Comparison of ENCODE assay signal across 8 cellular contexts in the genomic region with DNA sequence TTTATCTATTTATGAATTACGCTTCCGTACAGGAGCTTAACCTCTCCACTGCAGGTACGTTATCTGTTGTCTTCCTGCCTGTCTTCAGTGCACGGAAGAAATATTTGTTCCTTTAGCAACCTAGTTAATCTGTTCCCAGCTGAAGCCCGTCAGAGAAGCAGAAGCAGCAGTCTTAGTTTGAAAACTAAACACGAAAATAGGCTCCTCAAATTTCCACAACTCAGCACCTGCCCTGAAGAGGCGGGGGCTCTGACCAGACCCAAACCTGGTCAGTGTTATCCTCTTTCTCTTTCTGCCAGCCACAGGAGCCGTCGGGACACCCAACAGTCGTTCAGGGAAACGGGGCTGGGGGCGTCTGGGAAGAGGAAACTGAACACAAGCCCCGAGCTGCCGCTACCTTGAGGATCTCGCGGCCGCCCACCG. TPM values are rescaled to one million over a fixed set of nuclear protein-coding genes. Genes with fewer than 3 reads are reported as not detected.
DNase-seq lines count a peak whose midpoint lies in the region; ATAC-seq and TF ChIP-seq lines count a peak whose summit lies in the region.

No MANE protein-coding gene starts in this region.

- DNase-seq in DMS79 treated with DMSO at 0.1 percent for 48 hours (lab: John Stamatoyannopoulos, UW) (peak; percentile 33), DMS79 (lab: John Stamatoyannopoulos, UW) (no peak), HCT116 (ENCODE audit: low read depth, low spot score) (no peak), NCI-H146 treated with DMSO at 0.1 percent for 48 hours (lab: John Stamatoyannopoulos, UW; ENCODE audit: unreplicated experiment) (peak; percentile 52), caudate nucleus (lab: John Stamatoyannopoulos, UW) (no peak), COLO829 (ENCODE audit: low spot score) (no peak), GM19238 (ENCODE audit: insufficient read length, low spot score) (no peak)

- RAD21 ChIA-PET in HCT116 (lab: Charles Lee; ENCODE audit: low non-redundant PET in 1 of 2, low total read pairs in 2 of 2, uncharacterized antibody in 2 of 2, unreplicated experiment in 2 of 2), result no interaction called here

- H3K36me3 ChIP-seq in HCT116 (ENCODE audit: control insufficient read depth in 1 of 2, insufficient read depth in 2 of 2, low read length in 2 of 2) (peaks cover 8 to 14% of the 10 kb centered on the region in 2 experiments), mucosa of stomach (ENCODE audit: control insufficient read depth, insufficient read depth, low read length) (no peaks in the 10 kb centered on the region)

- TF ChIP-seq RAD21 in HCT116 (IDR thresholded peaks at IDR 0.05; ENCODE audit: low read depth), result no peak

- H3K9me2 ChIP-seq in HCT116 (ENCODE audit: insufficient read depth), result no peaks in the 10 kb centered on the region

- H3K9me3 ChIP-seq in HCT116 (ENCODE audit: control insufficient read depth in 1 of 2, insufficient read depth in 1 of 2, low read depth in 1 of 2, low read length in 2 of 2) (no peaks in the 10 kb centered on the region), mucosa of stomach (ENCODE audit: control insufficient read depth, low read length) (no peaks in the 10 kb centered on the region)

- POLR2A ChIA-PET in HCT116 (lab: Charles Lee), result interaction anchor here (1.3 to 5.0 kb wide), 3 partner anchors 11 to 20 kb away, joined by 3 to 34 read pairs (median 9); partner anchors contain the start of gene CCNG1

- H3K9ac ChIP-seq in HCT116 (ENCODE audit: low read length) (peak overlapping the region; percentile 97), mucosa of stomach (ENCODE audit: low read length) (peak overlapping the region; percentile 84)

- no peak overlapping the region for H2AFZ ChIP-seq in HCT116 (ENCODE audit: low read depth, low read length, poor library complexity, severe bottlenecking)

- no peaks in the 10 kb centered on the region for H4K20me1 ChIP-seq in HCT116 (ENCODE audit: insufficient read depth)

- no peak for TF ChIP-seq POLR2A in HCT116 (IDR thresholded peaks at IDR 0.05; ENCODE audit: borderline replicate concordance, extremely low read depth, insufficient read depth, insufficient read length)

- ATAC-seq in HCT116, result peak; percentile 5; the same call in 1 of the 2 replicates

- peak overlapping the region; percentile 77 for H3K4me2 ChIP-seq in HCT116 (ENCODE audit: low read length)

- H3K27me3 ChIP-seq in HCT116 (ENCODE audit: insufficient read depth, low read length) (no peaks in the 10 kb centered on the region), mucosa of stomach (ENCODE audit: control insufficient read depth, insufficient read depth, low read length) (no peaks in the 10 kb centered on the region)

- peaks cover 87% of the 10 kb centered on the region for H3K79me2 ChIP-seq in HCT116 (ENCODE audit: insufficient read depth, low read length)

- peak overlapping the region; percentile 81 for H3K27ac ChIP-seq in HCT116 (ENCODE audit: low read depth, low read length)
- peak overlapping the region; percentile 100 for H3K27ac ChIP-seq in caudate nucleus (ENCODE audit: low read depth, low read length)

- intact Hi-C loops in HCT116 (cut with micrococcal nuclease), result no loop called here

- TSS peak; percentile 69 for BruUV-seq in HCT116 (replicated peaks; lab: Mats Ljungman, UMichigan)

- peaks cover 7 to 25% of the 10 kb centered on the region in 2 experiments; a peak in 3 of 4 replicates for H3K4me1 ChIP-seq in HCT116 (ENCODE audit: control insufficient read depth in 1 of 2, insufficient read depth in 2 of 2, low read length in 2 of 2)
- peaks cover 4% of the 10 kb centered on the region for H3K4me1 ChIP-seq in mucosa of stomach (ENCODE audit: control insufficient read depth, insufficient read depth, low read length)

- CTCF ChIA-PET in HCT116 (lab: Charles Lee), result interaction anchor here (1.0 to 2.2 kb wide), 2 partner anchors 22 to 51 kb away, joined by 5 to 6 read pairs; partner anchors contain the start of gene CCNG1

- no peak for TF ChIP-seq CTCF in HCT116 (IDR thresholded peaks at IDR 0.05 in 2 of 3, conservative IDR thresholded peaks at IDR 0.05 in 1 of 3; ENCODE audit: borderline replicate concordance in 1 of 3, insufficient read depth in 1 of 3, low read depth in 2 of 3, low read length in 2 of 3)

- H3K4me3 ChIP-seq in HCT116 (replicated peaks in 1 of 2; ENCODE audit: low read depth in 1 of 2, low read length in 2 of 2) (peak overlapping the region; percentile 79 to 88), mucosa of stomach (ENCODE audit: low read length) (peak overlapping the region; percentile 65)

TF ChIP-seq in HCT116, 20 proteins besides CTCF, POLR2A, EP300 and RAD21:
- TF ChIP-seq CEBPB (IDR thresholded peaks at IDR 0.05; ENCODE audit: low read depth), result no peak
- no peak for TF ChIP-seq YY1 (IDR thresholded peaks at IDR 0.05; ENCODE audit: extremely low read depth, insufficient replicate concordance, low read depth, low read length)
- no peak for TF ChIP-seq SP1 (IDR thresholded peaks at IDR 0.05; ENCODE audit: low read depth)
- TF ChIP-seq TCF7L2 (IDR thresholded peaks at IDR 0.05; ENCODE audit: borderline replicate concordance, extremely low read depth, insufficient read depth, insufficient read length), result no peak
- no peak for TF ChIP-seq ELF1 (IDR thresholded peaks at IDR 0.05; ENCODE audit: borderline replicate concordance, low read depth)
- TF ChIP-seq REST (IDR thresholded peaks at IDR 0.05; ENCODE audit: low read depth), result no peak
- no peak for TF ChIP-seq EGR1 (IDR thresholded peaks at IDR 0.05; ENCODE audit: low read depth)
- TF ChIP-seq, protein P1, sequence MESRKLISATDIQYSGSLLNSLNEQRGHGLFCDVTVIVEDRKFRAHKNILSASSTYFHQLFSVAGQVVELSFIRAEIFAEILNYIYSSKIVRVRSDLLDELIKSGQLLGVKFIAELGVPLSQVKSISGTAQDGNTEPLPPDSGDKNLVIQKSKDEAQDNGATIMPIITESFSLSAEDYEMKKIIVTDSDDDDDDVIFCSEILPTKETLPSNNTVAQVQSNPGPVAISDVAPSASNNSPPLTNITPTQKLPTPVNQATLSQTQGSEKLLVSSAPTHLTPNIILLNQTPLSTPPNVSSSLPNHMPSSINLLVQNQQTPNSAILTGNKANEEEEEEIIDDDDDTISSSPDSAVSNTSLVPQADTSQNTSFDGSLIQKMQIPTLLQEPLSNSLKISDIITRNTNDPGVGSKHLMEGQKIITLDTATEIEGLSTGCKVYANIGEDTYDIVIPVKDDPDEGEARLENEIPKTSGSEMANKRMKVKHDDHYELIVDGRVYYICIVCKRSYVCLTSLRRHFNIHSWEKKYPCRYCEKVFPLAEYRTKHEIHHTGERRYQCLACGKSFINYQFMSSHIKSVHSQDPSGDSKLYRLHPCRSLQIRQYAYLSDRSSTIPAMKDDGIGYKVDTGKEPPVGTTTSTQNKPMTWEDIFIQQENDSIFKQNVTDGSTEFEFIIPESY (IDR thresholded peaks at IDR 0.05; ENCODE audit: extremely low read depth, insufficient replicate concordance, low read length), result no peak

RNA-seq across cellular contexts. Expression of gene NUDCD2, which starts 0.4 kb away (rescaled TPM):
- total RNA-seq in HCT116 (2021; ENCODE audit: unreplicated experiment), result 56.8 TPM
- 18.2 and 24.7 TPM in 2 replicates for polyA plus RNA-seq in HCT116 (2012)

RNA-seq across cellular contexts. Expression of gene HMMR, which starts 1.0 kb away (rescaled TPM):
- total RNA-seq in HCT116 (2021; ENCODE audit: unreplicated experiment), result 54.9 TPM
- 17.9 and 33.2 TPM in 2 replicates for polyA plus RNA-seq in HCT116 (2012)

RNA-seq across cellular contexts. Expression of gene CCNG1, which starts 22.1 kb away (rescaled TPM):
- total RNA-seq in HCT116 (2021; ENCODE audit: unreplicated experiment), result 176 TPM
- polyA plus RNA-seq in HCT116 (2012), result 91.8 and 94.8 TPM in 2 replicates

RNA-seq across cellular contexts. Expression of gene MAT2B, which starts 45.9 kb away (rescaled TPM):
- total RNA-seq in HCT116 (2021; ENCODE audit: unreplicated experiment), result 45.9 TPM
- 22.9 and 26.1 TPM in 2 replicates for polyA plus RNA-seq in HCT116 (2012)

Comparison
In these comparisons a context has a peak if more than half of its experiments do, and no peak if none do; other contexts are left out.
1. DNase-seq: peak in DMS79 treated with DMSO at 0.1 percent for 48 hours (single experiment) and NCI-H146 treated with DMSO at 0.1 percent for 48 hours (single experiment); none in DMS79 (single experiment), HCT116 (single experiment), caudate nucleus (0 of 61), COLO829 (single experiment) and GM19238 (single experiment).